ENCODE assay signal across 1 cellular context in genomic region chr6:36676142-36677058, GRCh38.
A peak's percentile ranks its signal among the peaks of the same experiment; 100 is the strongest.
TF ChIP-seq lines count a peak whose summit lies in the region.

No MANE protein-coding gene starts in this region.

TF ChIP-seq in HepG2, 621 proteins besides CTCF, POLR2A, EP300 and RAD21 (continued from another document):
- peak; percentile 41; the same call in 1 of the 2 replicates for TF ChIP-seq MXD3 (CRISPR knock-in tag; IDR thresholded peaks at IDR 0.05)
- TF ChIP-seq ZNF543 (CRISPR knock-in tag; IDR thresholded peaks at IDR 0.05), result no peak
- 0 out of 2 replicates have a peak, but pooled peaks have one; percentile 59 for TF ChIP-seq HNRNPL (IDR thresholded peaks at IDR 0.05; ENCODE audit: low read depth, low read length)
- TF ChIP-seq ZBTB26 (CRISPR knock-in tag; IDR thresholded peaks at IDR 0.05; ENCODE audit: borderline replicate concordance), result peak; percentile 85; the same call in 1 of the 2 replicates
- TF ChIP-seq SNRNP70 (IDR thresholded peaks at IDR 0.05; ENCODE audit: low read depth, low read length), result no peak
- peak; percentile 33; the same call in 1 of the 2 replicates for TF ChIP-seq ARNT2 (CRISPR knock-in tag; IDR thresholded peaks at IDR 0.05; ENCODE audit: low read depth)
- no peak for TF ChIP-seq FOXA1 (IDR thresholded peaks at IDR 0.05)
- TF ChIP-seq FOXA1 (CRISPR knock-in tag; IDR thresholded peaks at IDR 0.05), result no peak
- TF ChIP-seq MIXL1 (CRISPR knock-in tag; IDR thresholded peaks at IDR 0.05), result peak; percentile 65; the same call in 1 of the 2 replicates
